In the genomic region with DNA sequence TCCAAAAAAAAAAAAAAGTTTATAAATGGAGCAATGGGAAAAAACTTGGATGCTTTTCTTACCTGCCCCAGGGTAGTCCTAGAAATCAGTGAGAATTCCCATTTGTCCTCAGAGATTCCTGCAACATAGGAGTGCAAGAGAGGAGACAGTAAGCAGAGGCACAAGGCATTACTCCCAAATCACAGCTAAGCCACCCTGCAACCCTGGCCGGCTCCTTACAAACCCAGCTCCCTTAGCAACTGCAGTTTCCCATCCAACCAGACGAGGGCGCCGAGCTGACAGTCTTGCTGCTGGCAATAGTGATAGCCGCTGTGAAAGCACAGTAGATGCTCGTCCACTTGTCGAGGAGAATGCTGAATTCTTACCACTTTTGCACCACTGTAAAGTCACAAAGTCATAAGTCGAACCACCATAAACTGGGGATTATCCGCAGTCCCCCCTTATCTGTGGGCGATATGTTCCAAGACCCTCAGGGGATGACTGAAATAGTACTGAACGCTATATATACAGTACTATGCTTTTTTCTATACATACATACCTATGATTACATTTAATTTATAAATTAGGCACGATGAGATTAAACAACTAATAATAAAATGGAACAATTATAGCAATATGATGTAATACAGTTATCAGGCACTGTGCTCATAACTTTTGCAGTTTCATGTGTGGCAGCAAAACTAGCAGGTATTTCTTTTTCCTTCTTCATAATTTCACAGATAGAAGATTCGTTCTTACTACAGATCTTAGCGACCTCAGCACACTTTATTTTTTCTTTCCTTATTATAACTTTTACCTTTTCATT, we compare ENCODE assay signal across 8 cellular contexts.
DNase-seq lines count a peak whose midpoint lies in the region; ATAC-seq and TF ChIP-seq lines count a peak whose summit lies in the region.

No MANE protein-coding gene starts in this region.

- H3K4me3 ChIP-seq in LNCaP clone FGC (ENCODE audit: low read depth, low read length) (no peak overlapping the region), fibroblast of pulmonary artery (replicated peaks; ENCODE audit: low read depth, low read length) (no peak overlapping the region), neutrophil (ENCODE audit: low read depth in 1 of 2, low read length in 1 of 2) (no peak overlapping the region)

- H3K27ac ChIP-seq in neutrophil (peak overlapping the region; percentile 21), substantia nigra (ENCODE audit: low read depth, low read length, poor library complexity, severe bottlenecking) (no peak overlapping the region)

- no peak for ATAC-seq in HG03460 (IDR thresholded peaks at IDR 0.05; ENCODE audit: unreplicated experiment)

- TF ChIP-seq CTCF in GM12873 (IDR thresholded peaks at IDR 0.05; ENCODE audit: insufficient read depth, low read depth, low read length, missing control alignments) (peak; percentile 98), LNCaP clone FGC (IDR thresholded peaks at IDR 0.05; ENCODE audit: control insufficient read depth, extremely low read depth, insufficient read depth) (peak; percentile 73), fibroblast of pulmonary artery (IDR thresholded peaks at IDR 0.05; ENCODE audit: low read length, missing control alignments) (peak; percentile 99), neutrophil (IDR thresholded peaks at IDR 0.05) (peak; percentile 94)

- DNase-seq in LNCaP clone FGC (ENCODE audit: low read depth) (no peak), RKO (ENCODE audit: low spot score) (peak; percentile 68), fibroblast of pulmonary artery (ENCODE audit: low read depth) (peak; percentile 88), substantia nigra (lab: John Stamatoyannopoulos, UW) (peak in 45 of 49 donors; percentile 5 to 87 (median 63))
- DNase-seq in activated T-cell treated with anti-CD3 and anti-CD28 coated beads, Interleukin-2, amount 50 U/mL, for 48 hours = peak; percentile 93 to 94

- peaks cover 2 to 6% of the 10 kb centered on the region in 2 experiments for H3K4me1 ChIP-seq in neutrophil (ENCODE audit: control insufficient read depth in 1 of 2, insufficient read depth in 1 of 2, low read depth in 1 of 2, low read length in 1 of 2)

- no peaks in the 10 kb centered on the region for H3K9me3 ChIP-seq in neutrophil

- no peaks in the 10 kb centered on the region for H3K36me3 ChIP-seq in neutrophil

- H3K27me3 ChIP-seq in neutrophil = no peaks in the 10 kb centered on the region
